Comparison of ENCODE assay signal across 8 cellular contexts in the genomic region with DNA sequence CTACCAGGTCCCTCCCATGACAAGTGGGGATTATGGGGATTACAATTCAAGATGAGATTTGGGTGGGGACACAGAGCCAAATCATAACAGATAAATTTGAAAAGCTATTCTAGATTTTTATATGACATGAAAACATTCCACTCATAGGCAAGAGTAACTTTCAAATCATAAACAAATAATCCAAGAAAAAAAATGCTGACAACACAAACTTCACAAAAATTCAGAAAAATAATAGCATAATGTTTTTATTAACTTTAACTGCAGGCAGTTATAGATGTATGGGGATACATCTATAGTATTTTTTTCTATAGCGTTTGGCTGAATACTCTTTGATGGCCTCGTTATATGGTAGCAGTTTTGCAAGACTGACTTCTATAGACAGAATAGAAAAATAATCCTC.
"Had no signal": no experiment of that assay in that cellular context is flagged by ENCODE, and none has a peak within 500 bp of the region (broad histone marks: within the 10 kb centered on the region; RNA-seq: fewer than 3 reads in every experiment).

No MANE protein-coding gene starts in this region.

- DNase-seq: GDM1, GF-D8 had no signal

- H3K4me3 ChIP-seq: GM12878 had no signal

- FAIRE-seq: G401.6, GM12878, GM12891, GM12892, GM18507, GM19239 had no signal

- ATAC-seq: GM12878 had no signal
